Comparison of ENCODE assay signal across 23 cellular contexts in the genomic region with DNA sequence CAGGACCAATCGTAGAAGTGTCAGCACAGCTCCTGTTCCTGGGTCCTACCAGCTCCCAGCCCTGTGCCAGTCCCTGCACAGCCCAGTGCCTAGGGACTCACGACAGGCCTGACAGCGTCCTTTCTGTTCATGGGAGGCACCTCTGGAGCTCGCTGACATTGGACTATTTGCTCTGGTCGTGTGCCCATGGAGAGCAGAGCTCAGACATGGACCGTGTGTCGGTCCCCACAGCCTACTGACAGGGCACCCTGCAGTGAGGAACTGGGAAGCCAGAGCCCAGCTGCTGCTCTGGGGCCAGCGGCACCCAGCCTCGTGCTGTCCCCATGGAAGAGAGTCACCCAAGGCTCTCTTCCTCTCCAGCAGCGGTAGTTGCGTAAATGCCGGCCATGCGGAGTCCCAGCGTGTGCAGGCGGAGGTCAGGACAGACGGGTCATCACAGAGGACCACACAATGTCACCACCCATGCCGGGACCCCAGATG. TPM values are rescaled to one million over a fixed set of nuclear protein-coding genes. Genes with fewer than 3 reads are reported as not detected.
A peak's percentile ranks its signal among the peaks of the same experiment; 100 is the strongest.
DNase-seq lines count a peak whose midpoint lies in the region; ATAC-seq, FAIRE-seq and TF ChIP-seq lines count a peak whose summit lies in the region.
"Had no signal": no experiment of that assay in that cellular context is flagged by ENCODE, and none has a peak within 500 bp of the region (broad histone marks: within the 10 kb centered on the region; RNA-seq: fewer than 3 reads in every experiment).

No MANE protein-coding gene starts in this region.

- TF ChIP-seq RAD21 in A549 (conservative IDR thresholded peaks at IDR 0.05 in 1 of 2, IDR thresholded peaks at IDR 0.05 in 1 of 2) = no peak

- H4K20me1 ChIP-seq in BLaER1 = peaks cover 8% of the 10 kb centered on the region
- H4K20me1 ChIP-seq in OCI-LY1 (ENCODE audit: insufficient read depth, low read length) = no peaks in the 10 kb centered on the region

- no peak overlapping the region for H2AFZ ChIP-seq in OCI-LY1 (ENCODE audit: low read length)

- peak; percentile 32 to 54; a peak in 4 of 6 replicates for ATAC-seq in A549
- ATAC-seq: natural killer cell had no signal

- H3K4me2 ChIP-seq in A549 (no peak overlapping the region), BLaER1 (peak overlapping the region; percentile 98), OCI-LY1 (ENCODE audit: low read length) (peak overlapping the region; percentile 96)

- H3K9ac ChIP-seq in BLaER1 (peak overlapping the region; percentile 57), OCI-LY1 (ENCODE audit: low read length) (peak overlapping the region; percentile 35; the same call in 1 of the 2 replicates)

- H3K4me3 ChIP-seq in A549 (no peak overlapping the region), BLaER1 (peak overlapping the region; percentile 64), OCI-LY1 (ENCODE audit: low read depth, low read length, poor library complexity, severe bottlenecking) (peak overlapping the region; percentile 79), lower leg skin (ENCODE audit: low read depth, poor library complexity, severe bottlenecking) (no peak overlapping the region)

- WGBS in A549 (ENCODE audit: missing lambda C conversion rate) = 78% methylated on average over 16 of the region's 17 CpGs
- WGBS in lower leg skin, 2 donors = 78 to 92% methylated on average over 15 to 17 of the region's 17 CpGs

- H3K27ac ChIP-seq in A549 (no peak overlapping the region), BLaER1 (peak overlapping the region; percentile 91), OCI-LY1 (ENCODE audit: low read depth, low read length, poor library complexity, severe bottlenecking) (peak overlapping the region; percentile 90)
- H3K27ac ChIP-seq: RWPE1 had no signal

- POLR2A ChIA-PET in A549 (lab: Yijun Ruan, JAX) = no interaction called here

- TF ChIP-seq POLR2A in A549 (IDR thresholded peaks at IDR 0.05; ENCODE audit: low read length) (no peak), lower leg skin (IDR thresholded peaks at IDR 0.05) (no peak)

- H3K36me3 ChIP-seq in BLaER1 (no peaks in the 10 kb centered on the region; the same call in 1 of the 2 replicates), OCI-LY1 (ENCODE audit: insufficient read depth, low read length) (peaks cover 22% of the 10 kb centered on the region)
- H3K36me3 ChIP-seq: BE2C had no signal

- CTCF ChIA-PET in A549 (lab: Yijun Ruan, JAX) = interaction anchor here (0.9 to 1.5 kb wide), 2 partner anchors 10 to 37 kb away, joined by 4 to 7 read pairs; no protein-coding TSS in a partner anchor

- H3K27me3 ChIP-seq in BLaER1 (no peaks in the 10 kb centered on the region), OCI-LY1 (ENCODE audit: insufficient read depth, low read length) (no peaks in the 10 kb centered on the region)
- H3K27me3 ChIP-seq: BE2C had no signal

- no peaks in the 10 kb centered on the region for H3K4me1 ChIP-seq in A549
- peaks cover 71% of the 10 kb centered on the region for H3K4me1 ChIP-seq in BLaER1
- peaks cover 66% of the 10 kb centered on the region for H3K4me1 ChIP-seq in OCI-LY1 (ENCODE audit: insufficient read depth, low read length, severe bottlenecking)
- H3K4me1 ChIP-seq: BE2C had no signal

- intact Hi-C loops in lower leg skin (cut with DNase I; ENCODE audit: low total_unique reads) = no loop called here

- FAIRE-seq in A549 (lab: Jason Lieb, UNC) = no peak
- FAIRE-seq: astrocyte, colon, HTR-8/SVneo had no signal

- no peaks in the 10 kb centered on the region for H3K9me2 ChIP-seq in OCI-LY1 (ENCODE audit: low read depth, low read length)

- TF ChIP-seq CTCF in A549 (IDR thresholded peaks at IDR 0.05) (no peak), OCI-LY1 (IDR thresholded peaks at IDR 0.05; ENCODE audit: low read length) (no peak), lower leg skin (IDR thresholded peaks at IDR 0.05) (no peak)

- TF ChIP-seq EP300 in A549 (IDR thresholded peaks at IDR 0.05) = no peak

- DNase-seq in A549 (ENCODE audit: low read depth in 1 of 2, low spot score in 1 of 2) = no peak
- peak; percentile 9 to 78 for DNase-seq in lower leg skin (ENCODE audit: low spot score in 2 of 2)
- no peak for DNase-seq in cerebellar nuclear complex (lab: John Stamatoyannopoulos, UW)
- DNase-seq in GM03348 (ENCODE audit: low spot score) = no peak
- DNase-seq in stimulated activated CD4-positive, alpha-beta T cell treated with anti-CD3 and anti-CD28 coated beads, Interleukin-2, amount 100 ng/mL, for 24 hours = no peak
- DNase-seq: activated effector memory CD4-positive, alpha-beta T cell treated with Interleukin-2 at 50 U/mL for 16 hours; BE2C; DMS153; mammary epithelial cell; natural killer cell; NCI-H345; NK-92 treated with Interleukin-12 subunit alpha and Interleukin-12 subunit beta, amount 100 ng/mL, for 24 hours; posterior cingulate gyrus; stimulated activated CD4-positive, alpha-beta T cell treated with anti-CD3 and anti-CD28 coated beads, Interleukin-4, amount 100 ng/mL, for 24 hours had no signal

- no peaks in the 10 kb centered on the region for H3K9me3 ChIP-seq in A549
- H3K9me3 ChIP-seq in BLaER1 = no peaks in the 10 kb centered on the region
- no peaks in the 10 kb centered on the region for H3K9me3 ChIP-seq in OCI-LY1 (ENCODE audit: low read length)
- H3K9me3 ChIP-seq: BE2C had no signal

- no peaks in the 10 kb centered on the region for H3K79me2 ChIP-seq in OCI-LY1 (ENCODE audit: insufficient read depth, low read length)

- H3F3A ChIP-seq in OCI-LY1 (ENCODE audit: insufficient read depth, low read length) = no peaks in the 10 kb centered on the region

TF ChIP-seq in A549, 52 proteins besides CTCF, POLR2A, EP300 and RAD21:
- TF ChIP-seq, protein P1, sequence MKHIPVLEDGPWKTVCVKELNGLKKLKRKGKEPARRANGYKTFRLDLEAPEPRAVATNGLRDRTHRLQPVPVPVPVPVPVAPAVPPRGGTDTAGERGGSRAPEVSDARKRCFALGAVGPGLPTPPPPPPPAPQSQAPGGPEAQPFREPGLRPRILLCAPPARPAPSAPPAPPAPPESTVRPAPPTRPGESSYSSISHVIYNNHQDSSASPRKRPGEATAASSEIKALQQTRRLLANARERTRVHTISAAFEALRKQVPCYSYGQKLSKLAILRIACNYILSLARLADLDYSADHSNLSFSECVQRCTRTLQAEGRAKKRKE (CRISPR knock-in tag; IDR thresholded peaks at IDR 0.05; ENCODE audit: low read depth) = no peak
- TF ChIP-seq EHF (CRISPR knock-in tag; IDR thresholded peaks at IDR 0.05) = no peak
- no peak for TF ChIP-seq ZNF302 (CRISPR knock-in tag; IDR thresholded peaks at IDR 0.05)

RNA-seq across cellular contexts. Expression of a gene that starts 20.3 kb away (rescaled TPM):
- polyA plus RNA-seq in A549 (2011; rRNA removed) (0.09 and 0.26 TPM in 2 replicates), A549 (2017; fragmentation: RNase III; extraction: RNeasy Plus Mini Kit Qiagen cat#74134 plus additional on column Dnase treatment) (0.13 to 0.30 TPM (median 0.25 TPM) in 3 replicates)
- polyA plus RNA-seq in A549 (2012; cell fraction: cytosol; rRNA removed) = 0.19 and 0.20 TPM in 2 replicates
- 0.47 and 0.58 TPM in 2 replicates for polyA plus RNA-seq in A549 (2012; cell fraction: nucleus; rRNA removed)
- 0.08 and 0.19 TPM in 2 replicates for polyA minus RNA-seq in A549 (2011; rRNA and poly(A)+ RNA removed)
- total RNA-seq in lower leg skin = not detected
- total RNA-seq: activated CD8-positive, alpha-beta memory T cell treated with anti-CD3 and anti-CD28 coated beads for 36 hours; astrocyte; mammary epithelial cell; natural killer cell; skeletal muscle tissue; subcutaneous adipose tissue had no signal
- polyA plus RNA-seq: mammary epithelial cell had no signal

Comparison
In these comparisons a context has a peak if more than half of its experiments do, and no peak if none do; other contexts are left out.
1. DNase-seq: peak in lower leg skin (2 of 2); none in A549 (0 of 2), cerebellar nuclear complex (0 of 2), GM03348 (single experiment) and stimulated activated CD4-positive, alpha-beta T cell treated with anti-CD3 and anti-CD28 coated beads, Interleukin-2, amount 100 ng/mL, for 24 hours (0 of 2).
2. H3K27ac ChIP-seq: peak in BLaER1 (single experiment) and OCI-LY1 (single experiment); none in A549 (0 of 2).
3. H3K4me3 ChIP-seq: peak in BLaER1 (single experiment) and OCI-LY1 (single experiment); none in A549 (single experiment) and lower leg skin (single experiment).